ENCODE assay signal across 9 cellular contexts in genomic region chr9:137095664-137096517, GRCh38. TPM values are rescaled to one million over a fixed set of nuclear protein-coding genes. Genes with fewer than 3 reads are reported as not detected.
DNase-seq lines count a peak whose midpoint lies in the region; TF ChIP-seq lines count a peak whose summit lies in the region.
"Had no signal": no experiment of that assay in that cellular context is flagged by ENCODE, and none has a peak within 500 bp of the region (broad histone marks: within the 10 kb centered on the region; RNA-seq: fewer than 3 reads in every experiment).

No MANE protein-coding gene starts in this region.

- H4K8ac ChIP-seq in H9 (replicated peaks; ENCODE audit: insufficient read length, low read depth, low read length) = no peak overlapping the region

- H3K14ac ChIP-seq in H9 (ENCODE audit: insufficient read depth, low read length) = no peak overlapping the region; the same call in 1 of the 2 replicates

- no peaks in the 10 kb centered on the region for H3K9me3 ChIP-seq in H9 (ENCODE audit: control insufficient read depth, low read depth, low read length)
- H3K9me3 ChIP-seq in Peyer's patch = no peaks in the 10 kb centered on the region

- H2BK120ac ChIP-seq in H9 (ENCODE audit: low read depth, low read length, poor library complexity, severe bottlenecking) = no peak overlapping the region

- no peaks in the 10 kb centered on the region for H3K79me2 ChIP-seq in H9 (ENCODE audit: insufficient read depth, low read length)

- peak; percentile 81 for TF ChIP-seq CTCF in GM12875 (IDR thresholded peaks at IDR 0.05; ENCODE audit: borderline replicate concordance, insufficient read depth, low read depth, low read length)
- TF ChIP-seq CTCF in H9 (conservative IDR thresholded peaks at IDR 0.05) = no peak
- TF ChIP-seq CTCF in Peyer's patch (IDR thresholded peaks at IDR 0.05) = peak; percentile 4 to 63 (median 30)

- H3K27me3 Mint-ChIP-seq in H9 (ENCODE audit: low read depth) = no peaks in the 10 kb centered on the region
- no peaks in the 10 kb centered on the region for H3K27me3 Mint-ChIP-seq in activated naive CD4-positive, alpha-beta T cell treated with anti-CD3 and anti-CD28 coated beads for 36 hours (ENCODE audit: low read depth)

- H3K27me3 ChIP-seq in H9 (ENCODE audit: insufficient read depth, low read length) (no peaks in the 10 kb centered on the region), Peyer's patch (no peaks in the 10 kb centered on the region)

- no peak overlapping the region for H3K4me3 Mint-ChIP-seq in H9
- peak overlapping the region; percentile 66 for H3K4me3 Mint-ChIP-seq in activated naive CD4-positive, alpha-beta T cell treated with anti-CD3 and anti-CD28 coated beads for 36 hours

- H2BK20ac ChIP-seq in H9 (ENCODE audit: low read depth, low read length, poor library complexity, severe bottlenecking) = no peak overlapping the region

- no peak overlapping the region for H3K56ac ChIP-seq in H9 (ENCODE audit: insufficient read length, low read depth, low read length)

- no peak overlapping the region for H3T11ph ChIP-seq in H9 (ENCODE audit: low read length)

- H4K91ac ChIP-seq in H9 (ENCODE audit: insufficient read length, low read depth, low read length) = no peak overlapping the region

- H3K23ac ChIP-seq in H9 (ENCODE audit: insufficient read length, low read depth, low read length) = no peak overlapping the region

- H4K20me1 ChIP-seq in H9 (ENCODE audit: control insufficient read depth, insufficient read depth, insufficient read length) = no peaks in the 10 kb centered on the region

- H3K4me3 ChIP-seq in GM12875 (ENCODE audit: low read depth, low read length) (peak overlapping the region; percentile 23), Peyer's patch (peak overlapping the region; percentile 9 to 42 (median 25))

- H3K18ac ChIP-seq in H9 (ENCODE audit: insufficient read length, low read depth, low read length) = no peak overlapping the region

- no peaks in the 10 kb centered on the region for H3K4me1 Mint-ChIP-seq in H9
- H3K4me1 Mint-ChIP-seq in activated naive CD4-positive, alpha-beta T cell treated with anti-CD3 and anti-CD28 coated beads for 36 hours (ENCODE audit: low read depth) = peaks cover 19% of the 10 kb centered on the region

- no peak overlapping the region for H2AFZ ChIP-seq in H9 (ENCODE audit: low read length)

- H2BK15ac ChIP-seq in H9 (ENCODE audit: low read depth, low read length) = no peak overlapping the region

- H3K4ac ChIP-seq in H9 (ENCODE audit: low read depth, low read length) = no peak overlapping the region

- no peak overlapping the region for H3K4me2 ChIP-seq in H9 (ENCODE audit: insufficient read depth, insufficient read length, low read length)

- H3K27ac ChIP-seq in H9 (ENCODE audit: insufficient read length, low read depth, low read length) (no peak overlapping the region), Peyer's patch (peak overlapping the region; percentile 50 to 80 (median 66))

- intact Hi-C loops in activated naive CD4-positive, alpha-beta T cell treated with anti-CD3 and anti-CD28 coated beads for 36 hours (cut with micrococcal nuclease) = loop anchor here (1.0 to 2.0 kb wide), 4 partner anchors 9 to 305 kb away; partner anchors contain the start of genes DPP7 and TMEM141

- CTCF ChIA-PET in activated naive CD4-positive, alpha-beta T cell treated with anti-CD3 and anti-CD28 coated beads for 36 hours (lab: Charles Lee) = interaction anchor here (0.6 to 1.9 kb wide), 16 partner anchors 9 to 309 kb away, joined by 3 to 8 read pairs (median 4); partner anchors contain the start of genes FUT7, MAN1B1 and UAP1L1

- peak in 1 of 2 donors; percentile 26 for TF ChIP-seq POLR2A in Peyer's patch (IDR thresholded peaks at IDR 0.05)

- H4K5ac ChIP-seq in H9 (ENCODE audit: insufficient read length, low read depth, low read length) = no peak overlapping the region

- no peaks in the 10 kb centered on the region for H3K23me2 ChIP-seq in H9 (ENCODE audit: insufficient read length, low read depth, low read length, poor library complexity, severe bottlenecking)

- no peak overlapping the region for H2BK5ac ChIP-seq in H9 (ENCODE audit: insufficient read length, low read length)

- no peak overlapping the region for H2BK12ac ChIP-seq in H9 (ENCODE audit: insufficient read length, low read depth, low read length)

- DNase-seq in H9 (no peak), Peyer's patch (peak; percentile 70 to 91 (median 89)), HuH-7.5 (ENCODE audit: low spot score) (no peak), GF-D8 (lab: John Stamatoyannopoulos, UW) (no peak), globus pallidus (ENCODE audit: low spot score) (no peak)
- peak; percentile 95 for DNase-seq in activated naive CD4-positive, alpha-beta T cell treated with anti-CD3 and anti-CD28 coated beads for 36 hours
- DNase-seq in stimulated activated CD4-positive, alpha-beta T cell treated with anti-CD3 and anti-CD28 coated beads, Interleukin-4, amount 100 ng/mL, for 1 hour = peak; percentile 83

- H3K36me3 Mint-ChIP-seq in H9 (ENCODE audit: insufficient read depth in 1 of 3, low read depth in 3 of 3) = peaks cover 14 to 41% (median 27%) of the 10 kb centered on the region in 3 experiments
- H3K36me3 Mint-ChIP-seq in activated naive CD4-positive, alpha-beta T cell treated with anti-CD3 and anti-CD28 coated beads for 36 hours (ENCODE audit: low read depth) = peaks cover 7% of the 10 kb centered on the region

- H3K9ac ChIP-seq in H9 (ENCODE audit: extremely low read depth, insufficient read length, low read length) = no peak overlapping the region

- H3K4me1 ChIP-seq in H9 (ENCODE audit: insufficient read depth, low read length) (no peaks in the 10 kb centered on the region), Peyer's patch (peaks cover 0 to 4% (median 0%) of the 10 kb centered on the region in 4 donors)

- H3K9me3 Mint-ChIP-seq in H9 = no peaks in the 10 kb centered on the region
- H3K9me3 Mint-ChIP-seq in activated naive CD4-positive, alpha-beta T cell treated with anti-CD3 and anti-CD28 coated beads for 36 hours = no peaks in the 10 kb centered on the region

- no peaks in the 10 kb centered on the region for H3K79me1 ChIP-seq in H9 (ENCODE audit: insufficient read depth, low read depth, low read length, poor library complexity, severe bottlenecking)

- WGBS in H9 (ENCODE audit: extremely low coverage, insufficient read length, low lambda C conversion rate) = no CpG with 5 or more reads among the region's 30 CpGs

- peak overlapping the region in 2 of 3 experiments; percentile 40 to 47; a peak in 2 of 7 replicates for H3K27ac Mint-ChIP-seq in H9
- H3K27ac Mint-ChIP-seq in activated naive CD4-positive, alpha-beta T cell treated with anti-CD3 and anti-CD28 coated beads for 36 hours = peak overlapping the region; percentile 88

- no peak overlapping the region for H2AK5ac ChIP-seq in H9 (ENCODE audit: insufficient read length, low read length)

- peaks cover 0 to 46% (median 0%) of the 10 kb centered on the region in 3 donors for H3K36me3 ChIP-seq in Peyer's patch

RNA-seq across cellular contexts. Expression of gene MAN1B1, which starts 9.1 kb away (rescaled TPM):
- 32.7 and 34.9 TPM in 2 replicates for total RNA-seq in H9 (2021)
- 10 to 100 TPM; 42.7 to 74.7 (median 61.0) TPM for total RNA-seq in Peyer's patch
- total RNA-seq in activated naive CD4-positive, alpha-beta T cell treated with anti-CD3 and anti-CD28 coated beads for 36 hours = 10 to 100 TPM; 18.7 to 18.9 TPM

RNA-seq across cellular contexts. Expression of gene UAP1L1, which starts 18.6 kb away (rescaled TPM):
- total RNA-seq in H9 (2021) (5.6 and 6.6 TPM in 2 replicates), Peyer's patch (10 to 100 TPM in 1 of 4 donors, 1 to 10 TPM in 3; 4.9 to 15.7 (median 6.6) TPM)
- total RNA-seq in activated naive CD4-positive, alpha-beta T cell treated with anti-CD3 and anti-CD28 coated beads for 36 hours = 1 to 10 TPM; 2.6 to 3.4 TPM

RNA-seq across cellular contexts. Expression of gene DPP7, which starts 18.6 kb away (rescaled TPM):
- 27.3 and 29.4 TPM in 2 replicates for total RNA-seq in H9 (2021)
- total RNA-seq in Peyer's patch = 100 to 1,000 TPM in 1 of 4 donors, 10 to 100 TPM in 3; 44.7 to 177 (median 76.7) TPM
- 100 to 1,000 TPM; 162 to 167 TPM for total RNA-seq in activated naive CD4-positive, alpha-beta T cell treated with anti-CD3 and anti-CD28 coated beads for 36 hours

RNA-seq across cellular contexts. Expression of gene SAPCD2, which starts 25.5 kb away (rescaled TPM):
- total RNA-seq in H9 (2021) (29.8 and 30.0 TPM in 2 replicates), Peyer's patch (10 to 100 TPM in 1 of 4 donors, 1 to 10 TPM in 3; 5.6 to 12.4 (median 7.9) TPM)
- total RNA-seq in activated naive CD4-positive, alpha-beta T cell treated with anti-CD3 and anti-CD28 coated beads for 36 hours = 1 to 10 TPM; 3.8 to 3.9 TPM

RNA-seq across cellular contexts. Expression of gene ENTPD2, which starts 42.0 kb away (rescaled TPM):
- 4.0 and 5.1 TPM in 2 replicates for total RNA-seq in H9 (2021)
- 10 to 100 TPM in 3 of 4 donors, 1 to 10 TPM in 1; 5.0 to 53.8 (median 28.9) TPM for total RNA-seq in Peyer's patch
- total RNA-seq in activated naive CD4-positive, alpha-beta T cell treated with anti-CD3 and anti-CD28 coated beads for 36 hours = not detected
- total RNA-seq: LHCN-M2 had no signal

Comparison
In these comparisons a context has a peak if more than half of its experiments do, and no peak if none do; other contexts are left out.
1. DNase-seq: peak in Peyer's patch (3 of 3), activated naive CD4-positive, alpha-beta T cell treated with anti-CD3 and anti-CD28 coated beads for 36 hours (single experiment) and stimulated activated CD4-positive, alpha-beta T cell treated with anti-CD3 and anti-CD28 coated beads, Interleukin-4, amount 100 ng/mL, for 1 hour (single experiment); none in H9 (single experiment), HuH-7.5 (single experiment), GF-D8 (single experiment) and globus pallidus (single experiment).